In the genomic region with DNA sequence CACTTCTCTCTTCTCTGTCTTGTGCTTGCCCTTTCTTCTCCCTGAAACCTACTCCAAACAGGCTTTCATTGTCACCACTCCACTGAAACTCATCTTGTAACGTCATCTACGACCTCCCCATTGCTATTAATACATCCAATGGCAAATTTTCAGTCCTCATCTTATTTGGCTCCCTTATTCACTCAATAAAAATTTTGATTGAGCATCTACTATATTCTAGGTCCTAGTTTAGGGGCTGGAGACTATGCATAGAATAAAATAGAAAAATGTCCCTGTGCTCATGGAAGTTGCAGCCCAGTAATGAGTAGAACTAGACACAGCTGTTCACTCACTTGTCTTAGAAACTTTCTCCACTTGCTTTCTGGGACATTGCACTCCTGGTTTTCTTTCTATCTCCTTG, we compare ENCODE assay signal across 9 cellular contexts. TPM values are rescaled to one million over a fixed set of nuclear protein-coding genes. Genes with fewer than 3 reads are reported as not detected.
"Had no signal": no experiment of that assay in that cellular context is flagged by ENCODE, and none has a peak within 500 bp of the region (broad histone marks: within the 10 kb centered on the region; RNA-seq: fewer than 3 reads in every experiment).

No MANE protein-coding gene starts in this region.

- H3K4me1 ChIP-seq: HAP-1 had no signal

- H3K36me3 ChIP-seq: HAP-1 had no signal

- ATAC-seq: GM23338, HCT116 had no signal

- DNase-seq: GM23248, GOT3, H7, H9, HCEC 1CT, HFFc6 had no signal

- H3K4me3 ChIP-seq: GM23248, GM23338, HAP-1 had no signal

- H3K27ac ChIP-seq: GM23248 had no signal

- H3K9me3 ChIP-seq: HAP-1 had no signal

RNA-seq across cellular contexts. Expression of a gene that starts 24.9 kb away (rescaled TPM):
- total RNA-seq: GM23248, HFFc6 had no signal
- polyA plus RNA-seq: GM23248 had no signal
